ENCODE assay signal across 8 cellular contexts in genomic region chr2:239401450-239402227, GRCh38. TPM values are rescaled to one million over a fixed set of nuclear protein-coding genes. Genes with fewer than 3 reads are reported as not detected.
DNase-seq lines count a peak whose midpoint lies in the region; ATAC-seq, FAIRE-seq and TF ChIP-seq lines count a peak whose summit lies in the region.

No MANE protein-coding gene starts in this region.

- DNase-seq in D721Med (ENCODE audit: insufficient read length, low spot score): peak; percentile 92
- peak; percentile 89 for DNase-seq in HT1080 (ENCODE audit: low read depth)
- peak; percentile 91 for DNase-seq in NK-92 treated with Interleukin-12 subunit alpha and Interleukin-12 subunit beta, amount 100 ng/mL, for 24 hours (lab: John Stamatoyannopoulos, UW)
- peak; percentile 95 for DNase-seq in activated CD8-positive, alpha-beta memory T cell treated with anti-CD3 and anti-CD28 coated beads, Interleukin-2, amount 10 ng/mL, durations not matched to agents 7 days and 5 days
- peak; percentile 92 for DNase-seq in endothelial cell (ENCODE audit: low spot score)
- peak; percentile 95 for DNase-seq in midbrain (lab: John Stamatoyannopoulos, UW)
- DNase-seq in stimulated activated CD8-positive, alpha-beta memory T cell treated with anti-CD3 and anti-CD28 coated beads, Interleukin-15, amount 100 ng/mL, for 4 hours (ENCODE audit: low read depth in 2 of 2): peak; percentile 88 to 89

- TF ChIP-seq CTCF in D721Med (IDR thresholded peaks at IDR 0.05; ENCODE audit: insufficient read depth, missing control alignments) (no peak), endothelial cell (IDR thresholded peaks at IDR 0.05; ENCODE audit: unreplicated experiment) (no peak)

- peaks cover 32% of the 10 kb centered on the region for H3K4me1 Mint-ChIP-seq in activated CD8-positive, alpha-beta memory T cell treated with anti-CD3 and anti-CD28 coated beads, Interleukin-2, amount 10 ng/mL, durations not matched to agents 7 days and 5 days
- peaks cover 23% of the 10 kb centered on the region for H3K4me1 Mint-ChIP-seq in endothelial cell (ENCODE audit: unreplicated experiment)

- peak; percentile 56 for ATAC-seq in GM21381 (IDR thresholded peaks at IDR 0.05; ENCODE audit: unreplicated experiment)
- peak; percentile 68 for ATAC-seq in activated CD8-positive, alpha-beta memory T cell treated with anti-CD3 and anti-CD28 coated beads, Interleukin-2, amount 10 ng/mL, durations not matched to agents 7 days and 5 days

- CTCF ChIA-PET in activated CD8-positive, alpha-beta memory T cell treated with anti-CD3 and anti-CD28 coated beads, Interleukin-2, amount 10 ng/mL, durations not matched to agents 7 days and 5 days (lab: Charles Lee): interaction anchor here (0.6 to 2.2 kb wide), 6 partner anchors 10 to 742 kb away, joined by 3 to 10 read pairs (median 4); no protein-coding TSS in a partner anchor

- H3K27ac Mint-ChIP-seq in activated CD8-positive, alpha-beta memory T cell treated with anti-CD3 and anti-CD28 coated beads, Interleukin-2, amount 10 ng/mL, durations not matched to agents 7 days and 5 days: peak overlapping the region; percentile 95
- H3K27ac Mint-ChIP-seq in endothelial cell (ENCODE audit: unreplicated experiment): peak overlapping the region; percentile 91

- H3K4me3 Mint-ChIP-seq in activated CD8-positive, alpha-beta memory T cell treated with anti-CD3 and anti-CD28 coated beads, Interleukin-2, amount 10 ng/mL, durations not matched to agents 7 days and 5 days: peak overlapping the region; percentile 84
- H3K4me3 Mint-ChIP-seq in endothelial cell (ENCODE audit: unreplicated experiment): peak overlapping the region; percentile 92

- peaks cover 11% of the 10 kb centered on the region for H3K36me3 Mint-ChIP-seq in activated CD8-positive, alpha-beta memory T cell treated with anti-CD3 and anti-CD28 coated beads, Interleukin-2, amount 10 ng/mL, durations not matched to agents 7 days and 5 days
- no peaks in the 10 kb centered on the region for H3K36me3 Mint-ChIP-seq in endothelial cell (ENCODE audit: low read depth, unreplicated experiment)

- no peaks in the 10 kb centered on the region for H3K9me3 Mint-ChIP-seq in activated CD8-positive, alpha-beta memory T cell treated with anti-CD3 and anti-CD28 coated beads, Interleukin-2, amount 10 ng/mL, durations not matched to agents 7 days and 5 days (ENCODE audit: low read depth)
- H3K9me3 Mint-ChIP-seq in endothelial cell (ENCODE audit: unreplicated experiment): no peaks in the 10 kb centered on the region

- H3K27me3 Mint-ChIP-seq in activated CD8-positive, alpha-beta memory T cell treated with anti-CD3 and anti-CD28 coated beads, Interleukin-2, amount 10 ng/mL, durations not matched to agents 7 days and 5 days: peaks cover 14% of the 10 kb centered on the region
- H3K27me3 Mint-ChIP-seq in endothelial cell (ENCODE audit: unreplicated experiment): peaks cover 4% of the 10 kb centered on the region

- no peak for FAIRE-seq in D721Med (lab: Jason Lieb, UNC)

RNA-seq across cellular contexts. Expression of gene HDAC4, which starts 0.8 kb away (rescaled TPM):
- total RNA-seq in HT1080 (2014; rRNA removed; shearing (Covaris generic)): 2.8 and 5.8 TPM in 2 replicates
- 4.3 and 10.6 TPM in 2 replicates for polyA plus RNA-seq in HT1080 (2015; cell fraction: cytosol; rRNA removed)
- polyA plus RNA-seq in HT1080 (2015; cell fraction: nucleus; rRNA removed): 9.5 and 30.1 TPM in 2 replicates
- 10 to 100 TPM; 25.2 to 65.1 TPM for total RNA-seq in activated CD8-positive, alpha-beta memory T cell treated with anti-CD3 and anti-CD28 coated beads, Interleukin-2, amount 10 ng/mL, durations not matched to agents 7 days and 5 days
- 26.0 TPM for total RNA-seq in endothelial cell (ENCODE audit: unreplicated experiment)

Comparison
In these comparisons a context has a peak if more than half of its experiments do, and no peak if none do; other contexts are left out.
1. Peak in every context shown above with its lines: DNase-seq and ATAC-seq.